Comparison of ENCODE assay signal across 1 cellular context in the genomic region with DNA sequence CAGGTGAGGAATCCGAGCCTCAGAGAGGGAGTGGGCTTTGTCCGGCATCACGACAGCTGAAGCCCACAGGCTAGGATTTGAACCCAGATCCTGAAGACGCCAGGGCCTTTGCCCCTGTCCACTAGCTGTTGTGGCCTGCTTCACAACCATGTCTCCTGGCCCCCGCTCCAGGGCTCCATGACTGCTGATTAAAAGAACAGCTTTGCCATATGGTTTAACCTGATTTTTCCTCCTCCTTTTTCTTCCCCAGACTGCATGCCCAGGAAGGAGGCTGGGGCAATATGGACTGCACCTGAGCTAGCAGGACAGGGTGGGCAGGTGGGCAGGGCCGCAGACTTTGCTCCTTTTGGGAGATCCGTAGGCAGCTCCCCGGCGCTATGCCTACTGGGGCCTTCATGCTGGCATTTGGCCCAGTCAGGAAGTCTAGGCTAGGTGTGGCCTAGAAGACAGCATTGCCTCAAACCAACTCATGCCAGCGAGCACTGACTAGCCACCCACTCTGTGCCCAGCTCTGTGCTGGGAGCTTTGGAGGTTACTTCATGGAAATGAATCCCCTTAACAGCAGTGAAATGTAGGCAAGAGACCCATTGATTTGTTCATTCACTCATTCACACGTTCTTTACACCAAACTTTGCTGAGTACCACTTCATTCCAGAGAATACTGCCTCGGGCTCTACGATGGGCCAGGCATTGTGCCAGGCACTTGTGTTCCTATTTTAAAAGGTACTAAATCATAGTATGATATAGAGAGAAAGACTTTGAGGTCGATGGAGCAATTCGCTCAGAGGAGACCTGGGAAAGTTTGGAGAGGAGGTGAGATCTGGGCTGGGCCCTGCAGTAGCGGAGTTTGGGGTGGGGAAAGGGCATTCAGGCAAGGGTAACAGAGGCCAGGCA.
A peak's percentile ranks its signal among the peaks of the same experiment; 100 is the strongest.
TF ChIP-seq lines count a peak whose summit lies in the region.

No MANE protein-coding gene starts in this region.

TF ChIP-seq in liver, 16 proteins besides CTCF, POLR2A, EP300 and RAD21:
- no peak for TF ChIP-seq TAF1 (conservative IDR thresholded peaks at IDR 0.05)
- no peak for TF ChIP-seq ZBTB33 (IDR thresholded peaks at IDR 0.05)
- TF ChIP-seq HNF4A (conservative IDR thresholded peaks at IDR 0.05) = peak; percentile 44 to 45
- TF ChIP-seq SP1 (IDR thresholded peaks at IDR 0.05) = peak; percentile 34
- TF ChIP-seq RXRA (IDR thresholded peaks at IDR 0.05) = no peak
